ENCODE assay signal across 8 cellular contexts in genomic region chr5:139293199-139293503, GRCh38. TPM values are rescaled to one million over a fixed set of nuclear protein-coding genes. Genes with fewer than 3 reads are reported as not detected.
DNase-seq lines count a peak whose midpoint lies in the region; ATAC-seq, FAIRE-seq and TF ChIP-seq lines count a peak whose summit lies in the region.

No MANE protein-coding gene starts in this region.

- peak overlapping the region; percentile 70 for H2AFZ ChIP-seq in PC-9

- H3K36me3 ChIP-seq in DOHH2 (ENCODE audit: control insufficient read depth, low read length): peaks cover 50% of the 10 kb centered on the region
- no peaks in the 10 kb centered on the region for H3K36me3 ChIP-seq in PC-9 (ENCODE audit: low read depth)
- H3K36me3 ChIP-seq in pancreas: no peaks in the 10 kb centered on the region

- peaks cover 54% of the 10 kb centered on the region for H3K79me2 ChIP-seq in DOHH2 (ENCODE audit: control insufficient read depth, low read length)
- peaks cover 46% of the 10 kb centered on the region for H3K79me2 ChIP-seq in PC-9 (ENCODE audit: low read depth)

- no peak for TF ChIP-seq CTCF in DOHH2 (IDR thresholded peaks at IDR 0.05; ENCODE audit: low read depth, low read length, poor library complexity, severe bottlenecking)
- TF ChIP-seq CTCF in PC-9 (conservative IDR thresholded peaks at IDR 0.05): no peak
- no peak for TF ChIP-seq CTCF in pancreas (IDR thresholded peaks at IDR 0.05)

- intact Hi-C loops in PC-9 (cut with micrococcal nuclease; ENCODE audit: unreplicated experiment): loop anchor here (5.0 kb wide), 1 partner anchor 49 kb away; the partner anchor contains the start of gene PAIP2
- intact Hi-C loops in pancreas (cut with DNase I): no loop called here

- H3K4me2 ChIP-seq in DOHH2 (ENCODE audit: low read length) (peak overlapping the region; percentile 80), PC-9 (peak overlapping the region; percentile 94)

- 19% methylated on average over 11 of the region's 11 CpGs for whole genome bisulfite sequencing in pancreas, 2 donors

- H3K27me3 ChIP-seq in DOHH2 (ENCODE audit: control insufficient read depth, low read length): no peaks in the 10 kb centered on the region
- no peaks in the 10 kb centered on the region for H3K27me3 ChIP-seq in PC-9 (ENCODE audit: insufficient read depth, low read depth)
- H3K27me3 ChIP-seq in pancreas: no peaks in the 10 kb centered on the region

- peak overlapping the region; percentile 85 for H3K4me3 ChIP-seq in DOHH2 (ENCODE audit: low read length)
- H3K4me3 ChIP-seq in PC-9: peak overlapping the region; percentile 94
- H3K4me3 ChIP-seq in pancreas: peak overlapping the region; percentile 26 to 93 (median 80)

- H3K9me2 ChIP-seq in DOHH2 (replicated peaks; ENCODE audit: control insufficient read depth, low read length) (no peaks in the 10 kb centered on the region), PC-9 (ENCODE audit: insufficient read depth) (no peaks in the 10 kb centered on the region)

- H3K4me1 ChIP-seq in DOHH2 (ENCODE audit: control insufficient read depth, low read length) (peaks cover 38% of the 10 kb centered on the region), PC-9 (replicated peaks; ENCODE audit: insufficient read depth) (peaks cover 28% of the 10 kb centered on the region), pancreas (peaks cover 13 to 28% (median 22%) of the 10 kb centered on the region in 3 donors)

- no peak for FAIRE-seq in pancreas (lab: Jason Lieb, UNC)

- ATAC-seq in pancreas: no peak

- H3K27ac ChIP-seq in DOHH2 (ENCODE audit: low read depth, low read length): peak overlapping the region; percentile 78
- H3K27ac ChIP-seq in PC-9: peak overlapping the region; percentile 97; the same call in 1 of the 2 replicates
- H3K27ac ChIP-seq in epithelial cell of prostate: peak overlapping the region; percentile 93
- peak overlapping the region; percentile 98 to 100 (median 99) for H3K27ac ChIP-seq in pancreas

- H4K20me1 ChIP-seq in DOHH2 (ENCODE audit: control insufficient read depth, insufficient read depth, low read depth, low read length): peaks cover 36% of the 10 kb centered on the region
- H4K20me1 ChIP-seq in PC-9 (ENCODE audit: insufficient read depth): peaks cover 38% of the 10 kb centered on the region

- H3K9me3 ChIP-seq in DOHH2 (ENCODE audit: control insufficient read depth, insufficient read depth, low read length) (no peaks in the 10 kb centered on the region), PC-9 (ENCODE audit: insufficient read depth, low read depth) (no peaks in the 10 kb centered on the region), pancreas (no peaks in the 10 kb centered on the region)

- peaks cover 22% of the 10 kb centered on the region for H3F3A ChIP-seq in DOHH2 (ENCODE audit: control insufficient read depth, insufficient read depth)
- peaks cover 35% of the 10 kb centered on the region for H3F3A ChIP-seq in PC-9 (ENCODE audit: insufficient read depth, low read depth)

- DNase-seq in PC-9: peak in 1 of 2 experiments; percentile 2
- DNase-seq in epithelial cell of prostate (ENCODE audit: low read depth, low spot score): no peak
- DNase-seq in pancreas: no peak
- no peak for DNase-seq in NCI-H526 (lab: John Stamatoyannopoulos, UW)
- no peak for DNase-seq in D341Med (ENCODE audit: low spot score)
- no peak for DNase-seq in AG08395 (ENCODE audit: low spot score)
- DNase-seq in anterior cingulate cortex (lab: John Stamatoyannopoulos, UW): no peak

- BruUV-seq in PC-9 (replicated peaks; lab: Mats Ljungman, UMichigan): no TSS peak

- POLR2A ChIA-PET in PC-9 (lab: Charles Lee; ENCODE audit: unreplicated experiment): interaction anchor here (0.6 to 1.4 kb wide), 11 partner anchors 9 to 796 kb away, joined by 3 to 26 read pairs (median 6); partner anchors contain the start of gene PAIP2

- CTCF ChIA-PET in PC-9 (lab: Charles Lee): interaction anchor here (0.6 to 1.0 kb wide), 3 partner anchors 31 to 389 kb away, joined by 3 to 14 read pairs (median 4); no protein-coding TSS in a partner anchor

RNA-seq across cellular contexts. Expression of gene MATR3, which starts 0.4 kb away (rescaled TPM):
- total RNA-seq in PC-9 (2021) (129 and 145 TPM in 2 replicates), pancreas (100 to 1,000 TPM in 1 of 6 donors, 10 to 100 TPM in 5; 52.5 to 101 (median 77.6) TPM)
- polyA plus RNA-seq in pancreas: 100 to 1,000 TPM in 1 of 2 donors, 10 to 100 TPM in 1; 47.0 to 104 TPM

RNA-seq across cellular contexts. Expression of gene PAIP2, which starts 48.5 kb away (rescaled TPM):
- total RNA-seq in PC-9 (2021) (79.4 and 90.5 TPM in 2 replicates), pancreas (10 to 100 TPM; 18.2 to 33.7 (median 27.3) TPM)
- polyA plus RNA-seq in pancreas: 10 to 100 TPM; 23.8 to 57.4 TPM
